In genomic region chr6:43622541-43622940, GRCh38 we compare ENCODE assay signal across 27 cellular contexts. TPM values are rescaled to one million over a fixed set of nuclear protein-coding genes. Genes with fewer than 3 reads are reported as not detected.
DNase-seq lines count a peak whose midpoint lies in the region; ATAC-seq, FAIRE-seq and TF ChIP-seq lines count a peak whose summit lies in the region.
"Had no signal": no experiment of that assay in that cellular context is flagged by ENCODE, and none has a peak within 500 bp of the region (broad histone marks: within the 10 kb centered on the region; RNA-seq: fewer than 3 reads in every experiment).

No MANE protein-coding gene starts in this region.

- H2BK5ac ChIP-seq in trophoblast cell (ENCODE audit: low read depth, low read length, poor library complexity): no peak overlapping the region

- no peak overlapping the region for H4K8ac ChIP-seq in trophoblast cell (ENCODE audit: low read depth, low read length)

- H3K14ac ChIP-seq in trophoblast cell (ENCODE audit: low read length): no peak overlapping the region

- H3K9me3 Mint-ChIP-seq in activated naive CD4-positive, alpha-beta T cell treated with anti-CD3 and anti-CD28 coated beads, Interleukin-2, amount 50 U/mL, for 72 hours: no peaks in the 10 kb centered on the region
- H3K9me3 Mint-ChIP-seq: activated naive CD4-positive, alpha-beta T cell treated with anti-CD3 and anti-CD28 coated beads for 36 hours; CD8-positive, alpha-beta T cell; effector memory CD8-positive, alpha-beta T cell; natural killer cell treated with Interleukin-12 subunit alpha and Interleukin-12 subunit beta and Interleukin-15 and Interleukin-18, amount 100 ng/mL, for 72 hours had no signal

- H2AFZ ChIP-seq in K562 (ENCODE audit: low read depth, low read length) (no peak overlapping the region), trophoblast cell (ENCODE audit: insufficient read depth, low read length, poor library complexity) (no peak overlapping the region)

- WGBS in K562 (ENCODE audit: insufficient coverage, low coverage, missing lambda C conversion rate): 93% methylated on average over 10 of the region's 10 CpGs
- WGBS in trophoblast cell (ENCODE audit: extremely low coverage, insufficient coverage, insufficient read length): no CpG with 5 or more reads among the region's 10 CpGs

- no peak overlapping the region for H2BK12ac ChIP-seq in trophoblast cell (ENCODE audit: low read length)

- intact Hi-C loops in K562 (cut with micrococcal nuclease): no loop called here

- H3K79me1 ChIP-seq in trophoblast cell (ENCODE audit: low read length): no peaks in the 10 kb centered on the region

- peaks cover 11 to 35% of the 10 kb centered on the region in 2 donors for H3K36me3 Mint-ChIP-seq in activated naive CD4-positive, alpha-beta T cell treated with anti-CD3 and anti-CD28 coated beads, Interleukin-2, amount 50 U/mL, for 72 hours

- TF ChIP-seq EP300 in K562 (IDR thresholded peaks at IDR 0.05; ENCODE audit: low read length): no peak

- H3K4me3 ChIP-seq in K562 (no peak overlapping the region), trophoblast cell (ENCODE audit: low read depth, low read length) (no peak overlapping the region)
- H3K4me3 ChIP-seq: mucosa of descending colon, upper lobe of left lung had no signal

- CTCF ChIA-PET in K562 (lab: Yijun Ruan, JAX; ENCODE audit: low intra/inter-chr PET ratio): no interaction called here

- no peak for TF ChIP-seq CTCF in K562 (IDR thresholded peaks at IDR 0.05 in 2 of 3, conservative IDR thresholded peaks at IDR 0.05 in 1 of 3; ENCODE audit: insufficient read depth in 2 of 3, low read depth in 1 of 3, low read length in 3 of 3)

- H3K9ac ChIP-seq in K562 (ENCODE audit: insufficient read depth in 1 of 2, low read depth in 2 of 2, low read length in 2 of 2): peak overlapping the region in 1 of 2 experiments; percentile 62; a peak in 1 of 4 replicates
- H3K9ac ChIP-seq in trophoblast cell (ENCODE audit: low read length): no peak overlapping the region

- no peak overlapping the region for H4K91ac ChIP-seq in trophoblast cell (ENCODE audit: low read depth, low read length)

- no peak overlapping the region for H3K18ac ChIP-seq in trophoblast cell (ENCODE audit: low read length)

- H2BK120ac ChIP-seq in trophoblast cell (ENCODE audit: insufficient read depth, low read length, poor library complexity): no peak overlapping the region

- no peak overlapping the region for H3K4ac ChIP-seq in trophoblast cell (ENCODE audit: low read depth, low read length)

- peaks cover 83% of the 10 kb centered on the region for H3K36me3 ChIP-seq in K562 (ENCODE audit: control insufficient read depth, insufficient read depth, low read length)
- H3K36me3 ChIP-seq in trophoblast cell (ENCODE audit: control insufficient read depth in 1 of 2, insufficient read depth in 2 of 2, low read length in 2 of 2): peaks cover 52 to 61% of the 10 kb centered on the region in 2 experiments

- no peak for TF ChIP-seq POLR2A in K562 (conservative IDR thresholded peaks at IDR 0.05)

- H4K20me1 ChIP-seq in K562 (replicated peaks; ENCODE audit: control insufficient read depth, insufficient read depth, low read length): 0 out of 2 replicates have a peak, but pooled peaks cover 7% of the 10 kb centered on the region

- H3K79me2 ChIP-seq in K562 (ENCODE audit: control insufficient read depth, insufficient read depth, low read length) (peaks cover 39% of the 10 kb centered on the region), trophoblast cell (ENCODE audit: control insufficient read depth, insufficient read depth, low read length, poor library complexity) (peaks cover 2% of the 10 kb centered on the region)

- ATAC-seq in activated naive CD4-positive, alpha-beta T cell treated with anti-CD3 and anti-CD28 coated beads, Interleukin-2, amount 50 U/mL, for 72 hours: no peak
- ATAC-seq in K562 (no peak), GM21723 (IDR thresholded peaks at IDR 0.05; ENCODE audit: unreplicated experiment) (no peak)
- ATAC-seq: CD8-positive, alpha-beta T cell; effector memory CD8-positive, alpha-beta T cell; esophagus mucosa; mucosa of descending colon; natural killer cell treated with Interleukin-12 subunit alpha and Interleukin-12 subunit beta and Interleukin-15 and Interleukin-18, amount 100 ng/mL, for 72 hours had no signal

- H3K9me3 ChIP-seq in K562 (replicated peaks; ENCODE audit: control insufficient read depth, insufficient read depth, low read depth, low read length) (no peaks in the 10 kb centered on the region), trophoblast cell (ENCODE audit: insufficient read depth, low read depth, low read length) (no peaks in the 10 kb centered on the region)
- H3K9me3 ChIP-seq: mucosa of descending colon, upper lobe of left lung had no signal

- FAIRE-seq in K562 (lab: Jason Lieb, UNC): no peak
- FAIRE-seq: colon, keratinocyte had no signal

- no peak overlapping the region for H4K12ac ChIP-seq in trophoblast cell (ENCODE audit: low read depth, low read length)

- H3K27me3 ChIP-seq in K562 (ENCODE audit: control insufficient read depth in 2 of 2, insufficient read depth in 2 of 2, low read length in 2 of 2) (no peaks in the 10 kb centered on the region), trophoblast cell (ENCODE audit: insufficient read depth, low read length) (no peaks in the 10 kb centered on the region)
- H3K27me3 ChIP-seq: upper lobe of left lung had no signal

- H3K27ac ChIP-seq in K562 (ENCODE audit: extremely low read depth, low read depth, low read length) (no peak overlapping the region), trophoblast cell (ENCODE audit: low read depth, low read length) (no peak overlapping the region)
- H3K27ac ChIP-seq: upper lobe of left lung had no signal

- in situ Hi-C loops in K562 (cut with MboI): no loop called here

- H3K4me1 ChIP-seq in K562 (replicated peaks in 1 of 2; ENCODE audit: control insufficient read depth in 2 of 2, insufficient read depth in 2 of 2, low read length in 2 of 2) (peaks cover 16 to 19% of the 10 kb centered on the region in 2 experiments), trophoblast cell (ENCODE audit: control insufficient read depth in 1 of 2, insufficient read depth in 2 of 2, low read length in 2 of 2) (peaks cover 0 to 4% of the 10 kb centered on the region in 2 experiments)

- H3K9me1 ChIP-seq in K562 (ENCODE audit: control insufficient read depth, insufficient read depth, low read length): peaks cover 13% of the 10 kb centered on the region

- POLR2A ChIA-PET in K562 (lab: Yijun Ruan, JAX): interaction anchor here (0.6 to 6.2 kb wide), 6 partner anchors 9 to 456 kb away, joined by 3 to 53 read pairs (median 5); no protein-coding TSS in a partner anchor

- no peak overlapping the region for H2AK5ac ChIP-seq in trophoblast cell (ENCODE audit: low read length)

- BruUV-seq in K562 (replicated peaks; lab: Mats Ljungman, UMichigan): no TSS peak

- DNase-seq in activated naive CD4-positive, alpha-beta T cell treated with anti-CD3 and anti-CD28 coated beads, Interleukin-2, amount 50 U/mL, for 72 hours (ENCODE audit: low spot score in 2 of 2): no peak
- no peak for DNase-seq in activated naive CD4-positive, alpha-beta T cell treated with anti-CD3 and anti-CD28 coated beads, Interleukin-2, amount 50 U/mL, for 16 hours
- DNase-seq in K562 (ENCODE audit: extremely low read depth in 1 of 4, low spot score in 3 of 4) (no peak), trophoblast cell (no peak), ecto neural progenitor cell (ENCODE audit: low spot score) (no peak)
- DNase-seq: activated CD8-positive, alpha-beta memory T cell treated with anti-CD3 and anti-CD28 coated beads for 24 hours; activated naive CD4-positive, alpha-beta T cell treated with anti-CD3 and anti-CD28 coated beads for 36 hours; amygdala; CD8-positive, alpha-beta T cell; DMS 273 treated with DMSO at 0.1 percent for 48 hours; effector memory CD8-positive, alpha-beta T cell; foreskin fibroblast; GOT3; IMR-90; mucosa of descending colon; NCI-H1048; NCI-H1694 treated with DMSO at 0.1 percent for 48 hours; NCI-H510A; RPMI8226; upper lobe of left lung had no signal

- peak overlapping the region; percentile 63 for H3K23ac ChIP-seq in trophoblast cell (ENCODE audit: low read length)

- TF ChIP-seq RAD21 in K562 (CRISPR knock-in tag; conservative IDR thresholded peaks at IDR 0.05 in 1 of 2, IDR thresholded peaks at IDR 0.05 in 1 of 2): no peak

- peak overlapping the region; percentile 32 to 60 for H3K27ac Mint-ChIP-seq in activated naive CD4-positive, alpha-beta T cell treated with anti-CD3 and anti-CD28 coated beads, Interleukin-2, amount 50 U/mL, for 72 hours
- H3K27ac Mint-ChIP-seq: activated naive CD4-positive, alpha-beta T cell treated with anti-CD3 and anti-CD28 coated beads for 36 hours; B cell; effector memory CD8-positive, alpha-beta T cell had no signal

- H3K4me2 ChIP-seq in K562 (ENCODE audit: insufficient read depth, low read length): no peak overlapping the region
- H3K4me2 ChIP-seq in trophoblast cell (ENCODE audit: low read length): no peak overlapping the region

RNA-seq across cellular contexts. Expression of gene GTPBP2, which starts 6.5 kb away (rescaled TPM):
- 10 to 100 TPM; 84.1 to 85.8 TPM for total RNA-seq in activated naive CD4-positive, alpha-beta T cell treated with anti-CD3 and anti-CD28 coated beads, Interleukin-2, amount 50 U/mL, for 72 hours
- total RNA-seq in K562 (2011; cell fraction: chromatin; rRNA removed; ENCODE audit: low replicate concordance): 558 and 907 TPM in 2 replicates
- 446 and 460 TPM in 2 replicates for total RNA-seq in K562 (2011; cell fraction: nucleolus; rRNA removed)
- total RNA-seq in K562 (2011; cell fraction: nucleoplasm; rRNA removed): 547 and 636 TPM in 2 replicates
- total RNA-seq in K562 (2014; rRNA removed) (111 and 127 TPM in 2 replicates), K562 (2014; rRNA removed; fragmentation: Illumina TruSeq; extraction: Trizol) (92.5 and 99.4 TPM in 2 replicates), K562 (2015; rRNA removed; fragmentation: Illumina TruSeq; extraction: Trizol) (68.8 and 71.1 TPM in 2 replicates), K562 (2021) (121 and 162 TPM in 2 replicates)
- polyA plus RNA-seq in K562 (2011; rRNA removed) (184 and 259 TPM in 2 replicates), K562 (2014; fragmentation: Illumina TruSeq; extraction: Trizol) (162 and 169 TPM in 2 replicates), K562 (2014; fragmentation: Nextera tagmentation; extraction: Ambion mirVana) (10 to 100 TPM; 48.4 to 60.9 TPM), K562 (2014; rRNA removed) (171 and 196 TPM in 2 replicates)
- polyA plus RNA-seq in K562 (2011; cell fraction: cytosol; rRNA removed): 167 and 217 TPM in 2 replicates
- 1,016 and 1,080 TPM in 2 replicates for polyA plus RNA-seq in K562 (2011; cell fraction: nucleus; rRNA removed)
- 101 and 429 TPM in 2 replicates for polyA plus RNA-seq in K562 (2012)
- polyA minus RNA-seq in K562 (2011; rRNA and poly(A)+ RNA removed): 87.3 and 97.4 TPM in 2 replicates
- polyA minus RNA-seq in K562 (2011; cell fraction: cytosol; rRNA and poly(A)+ RNA removed): 46.5 and 62.7 TPM in 2 replicates
- polyA minus RNA-seq in K562 (2011; cell fraction: nucleus; rRNA and poly(A)+ RNA removed): 121 and 183 TPM in 2 replicates
- polyA plus RNA-seq in trophoblast cell (2013): 55.6 and 59.2 TPM in 2 replicates

RNA-seq across cellular contexts. Expression of gene MAD2L1BP, which starts 13.1 kb away (rescaled TPM):
- total RNA-seq in activated naive CD4-positive, alpha-beta T cell treated with anti-CD3 and anti-CD28 coated beads, Interleukin-2, amount 50 U/mL, for 72 hours: 10 to 100 TPM; 38.4 to 38.7 TPM
- 89.9 and 155 TPM in 2 replicates for total RNA-seq in K562 (2011; cell fraction: chromatin; rRNA removed; ENCODE audit: low replicate concordance)
- 95.9 and 115 TPM in 2 replicates for total RNA-seq in K562 (2011; cell fraction: nucleolus; rRNA removed)
- 87.8 and 100 TPM in 2 replicates for total RNA-seq in K562 (2011; cell fraction: nucleoplasm; rRNA removed)
- 69.7 and 78.1 TPM in 2 replicates for total RNA-seq in K562 (2014; rRNA removed)
- total RNA-seq in K562 (2014; rRNA removed; fragmentation: Illumina TruSeq; extraction: Trizol): 73.8 and 76.7 TPM in 2 replicates
- 73.2 and 75.1 TPM in 2 replicates for total RNA-seq in K562 (2015; rRNA removed; fragmentation: Illumina TruSeq; extraction: Trizol)
- 71.5 and 77.4 TPM in 2 replicates for total RNA-seq in K562 (2021)
- polyA plus RNA-seq in K562 (2011; rRNA removed): 120 TPM in 2 replicates
- polyA plus RNA-seq in K562 (2011; cell fraction: cytosol; rRNA removed): 173 and 183 TPM in 2 replicates
- polyA plus RNA-seq in K562 (2011; cell fraction: nucleus; rRNA removed): 62.0 and 78.0 TPM in 2 replicates
- 49.6 and 65.4 TPM in 2 replicates for polyA plus RNA-seq in K562 (2012)
- polyA plus RNA-seq in K562 (2014; fragmentation: Illumina TruSeq; extraction: Trizol): 113 and 116 TPM in 2 replicates
- 100 to 1,000 TPM; 241 to 321 TPM for polyA plus RNA-seq in K562 (2014; fragmentation: Nextera tagmentation; extraction: Ambion mirVana)
- 102 and 111 TPM in 2 replicates for polyA plus RNA-seq in K562 (2014; rRNA removed)
- polyA minus RNA-seq in K562 (2011; rRNA and poly(A)+ RNA removed): 73.9 and 74.5 TPM in 2 replicates
- polyA minus RNA-seq in K562 (2011; cell fraction: cytosol; rRNA and poly(A)+ RNA removed): 33.5 and 38.0 TPM in 2 replicates
- 18.2 and 39.4 TPM in 2 replicates for polyA minus RNA-seq in K562 (2011; cell fraction: nucleus; rRNA and poly(A)+ RNA removed)
- polyA plus RNA-seq in trophoblast cell (2013): 20.6 and 21.2 TPM in 2 replicates

RNA-seq across cellular contexts. Expression of gene RSPH9, which starts 22.3 kb away (rescaled TPM):
- total RNA-seq in activated naive CD4-positive, alpha-beta T cell treated with anti-CD3 and anti-CD28 coated beads, Interleukin-2, amount 50 U/mL, for 72 hours: under 1 TPM; 0.09 to 0.21 TPM
- total RNA-seq in K562 (2011; cell fraction: chromatin; rRNA removed; ENCODE audit: low replicate concordance): 0.32 TPM in 1 of 2 replicates, not detected in the other
- 0.17 TPM in 1 of 2 replicates, not detected in the other for total RNA-seq in K562 (2011; cell fraction: nucleolus; rRNA removed)
- 0.22 and 0.38 TPM in 2 replicates for total RNA-seq in K562 (2011; cell fraction: nucleoplasm; rRNA removed)
- total RNA-seq in K562 (2014; rRNA removed) (0.05 TPM in 1 of 2 replicates, not detected in the other), K562 (2014; rRNA removed; fragmentation: Illumina TruSeq; extraction: Trizol) (not detected in 2 replicates), K562 (2015; rRNA removed; fragmentation: Illumina TruSeq; extraction: Trizol) (not detected in 2 replicates), K562 (2021) (not detected in 2 replicates)
- polyA plus RNA-seq in K562 (2011; rRNA removed) (0.04 TPM in 1 of 2 replicates, not detected in the other), K562 (2014; fragmentation: Illumina TruSeq; extraction: Trizol) (not detected in 2 replicates), K562 (2014; fragmentation: Nextera tagmentation; extraction: Ambion mirVana) (under 1 TPM; 0.39 to 0.60 TPM), K562 (2014; rRNA removed) (not detected in 2 replicates)
- not detected in 2 replicates for polyA plus RNA-seq in K562 (2011; cell fraction: cytosol; rRNA removed)
- polyA plus RNA-seq in K562 (2011; cell fraction: nucleus; rRNA removed): 0.04 TPM in 1 of 2 replicates, not detected in the other
- 0.40 and 0.49 TPM in 2 replicates for polyA plus RNA-seq in K562 (2012)
- polyA minus RNA-seq in K562 (2011; rRNA and poly(A)+ RNA removed): 0.11 and 0.15 TPM in 2 replicates
- polyA minus RNA-seq in K562 (2011; cell fraction: cytosol; rRNA and poly(A)+ RNA removed): not detected in 2 replicates
- 0.22 TPM in 1 of 2 replicates, not detected in the other for polyA minus RNA-seq in K562 (2011; cell fraction: nucleus; rRNA and poly(A)+ RNA removed)
- 0.19 and 0.23 TPM in 2 replicates for polyA plus RNA-seq in trophoblast cell (2013)
- total RNA-seq: activated naive CD4-positive, alpha-beta T cell treated with anti-CD3 and anti-CD28 coated beads for 36 hours; B cell; CD8-positive, alpha-beta T cell; esophagus mucosa; natural killer cell treated with Interleukin-12 subunit alpha and Interleukin-12 subunit beta and Interleukin-15 and Interleukin-18, amount 100 ng/mL, for 72 hours; T-helper 1 cell treated with Interleukin-12 subunit alpha and Interleukin-12 subunit beta and Interleukin-4 antibody, amounts not matched to agents 30 ng/mL and 1 ng/mL, for 36 hours had no signal
- polyA plus RNA-seq: keratinocyte had no signal

RNA-seq across cellular contexts. Expression of gene POLH, which starts 46.6 kb away (rescaled TPM):
- 100 to 1,000 TPM in 1 of 2 donors, 10 to 100 TPM in 1; 46.2 to 101 TPM for total RNA-seq in activated naive CD4-positive, alpha-beta T cell treated with anti-CD3 and anti-CD28 coated beads, Interleukin-2, amount 50 U/mL, for 72 hours
- 59.2 and 63.3 TPM in 2 replicates for total RNA-seq in K562 (2011; cell fraction: chromatin; rRNA removed; ENCODE audit: low replicate concordance)
- 35.1 and 36.9 TPM in 2 replicates for total RNA-seq in K562 (2011; cell fraction: nucleolus; rRNA removed)
- total RNA-seq in K562 (2011; cell fraction: nucleoplasm; rRNA removed): 34.4 and 35.3 TPM in 2 replicates
- total RNA-seq in K562 (2014; rRNA removed) (12.7 and 19.3 TPM in 2 replicates), K562 (2014; rRNA removed; fragmentation: Illumina TruSeq; extraction: Trizol) (23.0 and 23.5 TPM in 2 replicates), K562 (2015; rRNA removed; fragmentation: Illumina TruSeq; extraction: Trizol) (21.2 and 23.9 TPM in 2 replicates), K562 (2021) (31.4 and 31.8 TPM in 2 replicates)
- polyA plus RNA-seq in K562 (2011; rRNA removed) (26.8 and 31.6 TPM in 2 replicates), K562 (2014; fragmentation: Illumina TruSeq; extraction: Trizol) (16.2 and 20.6 TPM in 2 replicates), K562 (2014; fragmentation: Nextera tagmentation; extraction: Ambion mirVana) (10 to 100 TPM in 1 of 2 experiments, 1 to 10 TPM in 1; 5.8 to 10.6 TPM), K562 (2014; rRNA removed) (11.4 and 14.7 TPM in 2 replicates)
- 11.3 and 17.3 TPM in 2 replicates for polyA plus RNA-seq in K562 (2011; cell fraction: cytosol; rRNA removed)
- 18.0 and 21.1 TPM in 2 replicates for polyA plus RNA-seq in K562 (2011; cell fraction: nucleus; rRNA removed)
- polyA plus RNA-seq in K562 (2012): 15.4 and 22.4 TPM in 2 replicates
- polyA minus RNA-seq in K562 (2011; rRNA and poly(A)+ RNA removed): 88.7 and 99.1 TPM in 2 replicates
- 24.4 and 26.2 TPM in 2 replicates for polyA minus RNA-seq in K562 (2011; cell fraction: cytosol; rRNA and poly(A)+ RNA removed)
- polyA minus RNA-seq in K562 (2011; cell fraction: nucleus; rRNA and poly(A)+ RNA removed): 12.8 and 20.7 TPM in 2 replicates
- polyA plus RNA-seq in trophoblast cell (2013): 11.2 and 12.6 TPM in 2 replicates

RNA-seq across cellular contexts. Expression of gene XPO5, which starts 46.7 kb away (rescaled TPM):
- total RNA-seq in activated naive CD4-positive, alpha-beta T cell treated with anti-CD3 and anti-CD28 coated beads, Interleukin-2, amount 50 U/mL, for 72 hours: 100 to 1,000 TPM; 109 to 110 TPM
- 429 and 472 TPM in 2 replicates for total RNA-seq in K562 (2011; cell fraction: chromatin; rRNA removed; ENCODE audit: low replicate concordance)
- total RNA-seq in K562 (2011; cell fraction: nucleolus; rRNA removed): 259 and 261 TPM in 2 replicates
- 326 and 371 TPM in 2 replicates for total RNA-seq in K562 (2011; cell fraction: nucleoplasm; rRNA removed)
- total RNA-seq in K562 (2014; rRNA removed) (91.6 and 102 TPM in 2 replicates), K562 (2014; rRNA removed; fragmentation: Illumina TruSeq; extraction: Trizol) (99.1 and 106 TPM in 2 replicates), K562 (2015; rRNA removed; fragmentation: Illumina TruSeq; extraction: Trizol) (95.4 and 97.1 TPM in 2 replicates), K562 (2021) (170 and 180 TPM in 2 replicates)
- polyA plus RNA-seq in K562 (2011; rRNA removed) (145 and 166 TPM in 2 replicates), K562 (2014; fragmentation: Illumina TruSeq; extraction: Trizol) (105 and 130 TPM in 2 replicates), K562 (2014; fragmentation: Nextera tagmentation; extraction: Ambion mirVana) (10 to 100 TPM; 36.0 to 72.3 TPM), K562 (2014; rRNA removed) (101 TPM in 2 replicates)
- 110 and 161 TPM in 2 replicates for polyA plus RNA-seq in K562 (2011; cell fraction: cytosol; rRNA removed)
- polyA plus RNA-seq in K562 (2011; cell fraction: nucleus; rRNA removed): 247 and 250 TPM in 2 replicates
- 76.8 and 101 TPM in 2 replicates for polyA plus RNA-seq in K562 (2012)
- 186 and 262 TPM in 2 replicates for polyA minus RNA-seq in K562 (2011; rRNA and poly(A)+ RNA removed)
- 127 and 149 TPM in 2 replicates for polyA minus RNA-seq in K562 (2011; cell fraction: cytosol; rRNA and poly(A)+ RNA removed)
- 121 and 146 TPM in 2 replicates for polyA minus RNA-seq in K562 (2011; cell fraction: nucleus; rRNA and poly(A)+ RNA removed)
- 27.8 and 30.9 TPM in 2 replicates for polyA plus RNA-seq in trophoblast cell (2013)
